8 cellular contexts compared by ENCODE assay signal in genomic region chr6:149895702-149896310, GRCh38. TPM values are rescaled to one million over a fixed set of nuclear protein-coding genes. Genes with fewer than 3 reads are reported as not detected.
DNase-seq lines count a peak whose midpoint lies in the region; ATAC-seq, FAIRE-seq and TF ChIP-seq lines count a peak whose summit lies in the region.

No MANE protein-coding gene starts in this region.

- POLR2A ChIA-PET in endothelial cell of umbilical vein (lab: Charles Lee): no interaction called here

- peaks cover 0 to 3% of the 10 kb centered on the region in 2 experiments for H3K27me3 ChIP-seq in endothelial cell of umbilical vein (ENCODE audit: control insufficient read depth in 2 of 2, insufficient read depth in 2 of 2, low read length in 2 of 2)
- H3K27me3 ChIP-seq in gastrocnemius medialis: no peaks in the 10 kb centered on the region

- no peaks in the 10 kb centered on the region for H3K36me3 ChIP-seq in endothelial cell of umbilical vein (ENCODE audit: control insufficient read depth in 2 of 2, extremely low read depth in 1 of 2, insufficient read depth in 2 of 2, low read length in 2 of 2)
- H3K36me3 ChIP-seq in gastrocnemius medialis: no peaks in the 10 kb centered on the region

- H3K4me3 ChIP-seq in endothelial cell of umbilical vein (replicated peaks in 1 of 3; ENCODE audit: insufficient read depth in 1 of 3, low read depth in 1 of 3, low read length in 3 of 3) (no peak overlapping the region), gastrocnemius medialis (no peak overlapping the region)

- BruUV-seq in endothelial cell of umbilical vein (replicated peaks; lab: Mats Ljungman, UMichigan): no TSS peak

- no peaks in the 10 kb centered on the region for H4K20me1 ChIP-seq in endothelial cell of umbilical vein (replicated peaks; ENCODE audit: control insufficient read depth, extremely low read depth, insufficient read depth, low read length)

- no peak overlapping the region for H3K9ac ChIP-seq in endothelial cell of umbilical vein (replicated peaks; ENCODE audit: extremely low read depth, insufficient read depth, low read length)

- no peaks in the 10 kb centered on the region for H3K9me3 ChIP-seq in endothelial cell of umbilical vein (replicated peaks; ENCODE audit: control insufficient read depth, insufficient read depth, low read length)
- no peaks in the 10 kb centered on the region for H3K9me3 ChIP-seq in gastrocnemius medialis

- CTCF ChIA-PET in endothelial cell of umbilical vein (lab: Charles Lee): interaction anchor here (1.0 to 1.6 kb wide), 4 partner anchors 8 to 55 kb away, joined by 3 to 5 read pairs (median 3); no protein-coding TSS in a partner anchor

- H3K27ac ChIP-seq in endothelial cell of umbilical vein (ENCODE audit: insufficient read depth, low read depth, low read length): no peak overlapping the region
- H3K27ac ChIP-seq in gastrocnemius medialis: peak overlapping the region; percentile 77 to 86 (median 85)

- H3K4me1 ChIP-seq in endothelial cell of umbilical vein (ENCODE audit: control insufficient read depth, extremely low read depth, insufficient read depth, low read length): peaks cover 17% of the 10 kb centered on the region
- H3K4me1 ChIP-seq in gastrocnemius medialis: peaks cover 36 to 46% of the 10 kb centered on the region in 2 donors

- H3K4me2 ChIP-seq in endothelial cell of umbilical vein (ENCODE audit: insufficient read depth, low read length): peak overlapping the region; percentile 9

- H3K9me1 ChIP-seq in endothelial cell of umbilical vein (replicated peaks; ENCODE audit: control insufficient read depth, extremely low read depth, insufficient read depth, low read length): no peaks in the 10 kb centered on the region

- H2AFZ ChIP-seq in endothelial cell of umbilical vein (ENCODE audit: low read depth, low read length): no peak overlapping the region

- intact Hi-C loops in endothelial cell of umbilical vein (cut with micrococcal nuclease): loop anchor here (2.0 kb wide), 1 partner anchor 31 kb away; the partner anchor contains the start of gene LRP11
- intact Hi-C loops in gastrocnemius medialis (cut with DNase I; ENCODE audit: low total_unique reads): loop anchor here (2.0 to 10.0 kb wide), 4 partner anchors 55 to 1499 kb away; partner anchors contain the start of genes PPIL4 and ZBTB2

- in situ Hi-C loops in gastrocnemius medialis (cut with MboI; ENCODE audit: low sequenced_read_pairs in 4 of 4): no loop called here

- DNase-seq in stimulated activated CD4-positive, alpha-beta T cell treated with anti-CD3 and anti-CD28 coated beads, Interleukin-15, amount 100 ng/mL, for 24 hours: peak; percentile 37
- DNase-seq in stimulated activated CD4-positive, alpha-beta T cell treated with anti-CD3 and anti-CD28 coated beads, Interleukin-12 subunit alpha, Interleukin-12 subunit beta, amount 100 ng/mL, for 4 hours: no peak
- DNase-seq in UCSD-AML1 (lab: John Stamatoyannopoulos, UW; ENCODE audit: unreplicated experiment) (peak; percentile 49), endothelial cell of umbilical vein (ENCODE audit: low read depth, low spot score) (peak; percentile 58), gastrocnemius medialis (peak; percentile 78 to 88)

- peak; percentile 98 for FAIRE-seq in endothelial cell of umbilical vein (lab: Jason Lieb, UNC)

- ATAC-seq in gastrocnemius medialis (peak; percentile 64 to 79), GM21825 (IDR thresholded peaks at IDR 0.05; ENCODE audit: unreplicated experiment) (no peak), HG03565 (IDR thresholded peaks at IDR 0.05; ENCODE audit: unreplicated experiment) (no peak), GM19351 (IDR thresholded peaks at IDR 0.05; ENCODE audit: unreplicated experiment) (no peak)

- dilution Hi-C loops in endothelial cell of umbilical vein (cut with MboI; ENCODE audit: extremely low pct_ligation_motif_present, low sequenced_read_pairs): no loop called here

- no peaks in the 10 kb centered on the region for H3K79me2 ChIP-seq in endothelial cell of umbilical vein (ENCODE audit: control insufficient read depth, insufficient read depth, low read length)

- no peak for TF ChIP-seq POLR2A in endothelial cell of umbilical vein (IDR thresholded peaks at IDR 0.05; ENCODE audit: low read depth, low read length)
- no peak for TF ChIP-seq POLR2A in gastrocnemius medialis (IDR thresholded peaks at IDR 0.05)

- TF ChIP-seq CTCF in endothelial cell of umbilical vein (IDR thresholded peaks at IDR 0.05; ENCODE audit: extremely low read depth in 1 of 2, insufficient read depth in 1 of 2, low read depth in 1 of 2, low read length in 2 of 2): no peak
- no peak for TF ChIP-seq CTCF in gastrocnemius medialis (IDR thresholded peaks at IDR 0.05 in 4 of 5, conservative IDR thresholded peaks at IDR 0.05 in 1 of 5)

TF ChIP-seq in endothelial cell of umbilical vein, 7 proteins besides CTCF, POLR2A, EP300 and RAD21:
- TF ChIP-seq GATA2 (IDR thresholded peaks at IDR 0.05; ENCODE audit: insufficient read depth, insufficient read length, low read depth, low read length) (peak; percentile 11), EZH2 (IDR thresholded peaks at IDR 0.05; ENCODE audit: borderline replicate concordance, low read depth, low read length, severe bottlenecking) (no peak), POLR2AphosphoS5 (IDR thresholded peaks at IDR 0.05; ENCODE audit: insufficient read depth, low read depth, low read length) (peak; percentile 21), JUN (IDR thresholded peaks at IDR 0.05; ENCODE audit: borderline replicate concordance, insufficient read depth, insufficient read length, low read depth) (peak; percentile 44), FOS (IDR thresholded peaks at IDR 0.05; ENCODE audit: borderline replicate concordance, insufficient read depth, low read length) (peak; percentile 42), MYC (IDR thresholded peaks at IDR 0.05; ENCODE audit: low read depth, low read length) (peak; percentile 43)
- TF ChIP-seq, protein P1, sequence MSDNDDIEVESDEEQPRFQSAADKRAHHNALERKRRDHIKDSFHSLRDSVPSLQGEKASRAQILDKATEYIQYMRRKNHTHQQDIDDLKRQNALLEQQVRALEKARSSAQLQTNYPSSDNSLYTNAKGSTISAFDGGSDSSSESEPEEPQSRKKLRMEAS (IDR thresholded peaks at IDR 0.05; ENCODE audit: insufficient read depth, insufficient read length): no peak

RNA-seq across cellular contexts. Expression of gene RAET1E, which starts 2.1 kb away (rescaled TPM):
- total RNA-seq in endothelial cell of umbilical vein (not detected in 2 replicates), gastrocnemius medialis (1 to 10 TPM in 1 of 4 donors, not detected in 3; 3.9 TPM)
- polyA plus RNA-seq in endothelial cell of umbilical vein: 0.04 TPM in 1 of 2 replicates, not detected in the other
- polyA plus RNA-seq in endothelial cell of umbilical vein (2011; cell fraction: cytosol; rRNA removed): not detected in 2 replicates
- polyA plus RNA-seq in endothelial cell of umbilical vein (2011; cell fraction: nucleus; rRNA removed): not detected in 2 replicates
- not detected in 2 replicates for polyA plus RNA-seq in endothelial cell of umbilical vein (2012)
- not detected in 2 replicates for polyA minus RNA-seq in endothelial cell of umbilical vein
- 7.4 TPM for polyA minus RNA-seq in endothelial cell of umbilical vein (2011; cell fraction: cytosol; rRNA and poly(A)+ RNA removed)
- 0.19 TPM in 1 of 2 replicates, not detected in the other for polyA minus RNA-seq in endothelial cell of umbilical vein (2011; cell fraction: nucleus; rRNA and poly(A)+ RNA removed)

RNA-seq across cellular contexts. Expression of gene RAET1G, which starts 27.1 kb away (rescaled TPM):
- total RNA-seq in endothelial cell of umbilical vein: 0.74 and 1.6 TPM in 2 replicates
- polyA plus RNA-seq in endothelial cell of umbilical vein: 2.1 and 3.3 TPM in 2 replicates
- 2.3 and 2.6 TPM in 2 replicates for polyA plus RNA-seq in endothelial cell of umbilical vein (2011; cell fraction: cytosol; rRNA removed)
- polyA plus RNA-seq in endothelial cell of umbilical vein (2011; cell fraction: nucleus; rRNA removed): 0.86 and 1.2 TPM in 2 replicates
- 1.7 and 2.4 TPM in 2 replicates for polyA plus RNA-seq in endothelial cell of umbilical vein (2012)
- 0.44 and 3.4 TPM in 2 replicates for polyA minus RNA-seq in endothelial cell of umbilical vein
- 1.2 TPM for polyA minus RNA-seq in endothelial cell of umbilical vein (2011; cell fraction: cytosol; rRNA and poly(A)+ RNA removed)
- 0.43 TPM in 1 of 2 replicates, not detected in the other for polyA minus RNA-seq in endothelial cell of umbilical vein (2011; cell fraction: nucleus; rRNA and poly(A)+ RNA removed)
- total RNA-seq in gastrocnemius medialis: under 1 TPM in 1 of 4 donors, not detected in 3; 0.89 TPM

RNA-seq across cellular contexts. Expression of gene LRP11, which starts 31.6 kb away (rescaled TPM):
- total RNA-seq in endothelial cell of umbilical vein (29.9 and 59.1 TPM in 2 replicates), gastrocnemius medialis (10 to 100 TPM in 1 of 4 donors, 1 to 10 TPM in 3; 5.5 to 19.8 (median 6.1) TPM)
- polyA plus RNA-seq in endothelial cell of umbilical vein: 17.5 and 23.1 TPM in 2 replicates
- polyA plus RNA-seq in endothelial cell of umbilical vein (2011; cell fraction: cytosol; rRNA removed): 18.6 and 20.8 TPM in 2 replicates
- polyA plus RNA-seq in endothelial cell of umbilical vein (2011; cell fraction: nucleus; rRNA removed): 14.9 and 17.1 TPM in 2 replicates
- 29.1 and 33.1 TPM in 2 replicates for polyA plus RNA-seq in endothelial cell of umbilical vein (2012)
- 54.4 and 54.5 TPM in 2 replicates for polyA minus RNA-seq in endothelial cell of umbilical vein
- polyA minus RNA-seq in endothelial cell of umbilical vein (2011; cell fraction: cytosol; rRNA and poly(A)+ RNA removed): 54.4 TPM
- polyA minus RNA-seq in endothelial cell of umbilical vein (2011; cell fraction: nucleus; rRNA and poly(A)+ RNA removed): 11.0 TPM in 2 replicates

RNA-seq across cellular contexts. Expression of gene ULBP2, which starts 46.0 kb away (rescaled TPM):
- total RNA-seq in endothelial cell of umbilical vein: 7.0 and 14.0 TPM in 2 replicates
- 22.8 and 26.4 TPM in 2 replicates for polyA plus RNA-seq in endothelial cell of umbilical vein
- 20.7 and 22.3 TPM in 2 replicates for polyA plus RNA-seq in endothelial cell of umbilical vein (2011; cell fraction: cytosol; rRNA removed)
- 10.9 and 12.0 TPM in 2 replicates for polyA plus RNA-seq in endothelial cell of umbilical vein (2011; cell fraction: nucleus; rRNA removed)
- polyA plus RNA-seq in endothelial cell of umbilical vein (2012): 9.9 and 10.3 TPM in 2 replicates
- 12.2 and 14.6 TPM in 2 replicates for polyA minus RNA-seq in endothelial cell of umbilical vein
- polyA minus RNA-seq in endothelial cell of umbilical vein (2011; cell fraction: cytosol; rRNA and poly(A)+ RNA removed): not detected
- 1.7 and 2.7 TPM in 2 replicates for polyA minus RNA-seq in endothelial cell of umbilical vein (2011; cell fraction: nucleus; rRNA and poly(A)+ RNA removed)
- total RNA-seq in gastrocnemius medialis: under 1 TPM in 2 of 4 donors, not detected in 2; 0.44 to 0.49 TPM

Comparison
In these comparisons a context has a peak if more than half of its experiments do, and no peak if none do; other contexts are left out.
1. ATAC-seq: peak in gastrocnemius medialis (2 of 2); none in GM21825 (single experiment), HG03565 (single experiment) and GM19351 (single experiment).